In the genomic region with DNA sequence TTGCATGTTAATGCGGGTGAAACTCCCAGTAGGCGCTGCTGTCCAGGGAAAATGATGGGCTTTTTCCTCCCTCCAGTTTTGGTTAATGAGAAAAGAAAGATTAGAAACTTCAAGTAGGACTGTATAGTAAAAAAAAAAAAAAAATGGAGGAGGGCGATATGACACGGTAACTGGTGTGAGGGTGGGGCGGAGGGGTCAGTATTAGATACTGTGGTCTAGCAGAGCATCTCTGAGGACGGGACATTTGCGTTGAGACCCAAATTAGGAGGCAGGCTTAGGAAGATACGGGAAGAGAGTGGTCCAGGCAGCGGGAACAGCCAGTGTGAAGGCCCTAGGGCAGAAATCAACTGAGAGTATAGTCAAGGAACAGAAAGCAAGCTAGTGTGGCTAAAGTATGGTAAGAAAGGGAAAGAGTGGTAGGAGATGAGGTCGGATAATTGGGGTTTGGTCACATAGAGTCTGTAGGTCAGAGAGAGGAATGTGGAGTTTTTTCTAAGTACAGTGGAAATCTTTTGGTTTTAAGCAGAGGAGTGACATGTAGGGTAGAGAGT, we compare ENCODE assay signal across 1 cellular context.
TF ChIP-seq lines count a peak whose summit lies in the region.

No MANE protein-coding gene starts in this region.

TF ChIP-seq in GM12878, 131 proteins besides CTCF, POLR2A, EP300 and RAD21:
- TF ChIP-seq ZSCAN29 (IDR thresholded peaks at IDR 0.05) (no peak), CHD4 (IDR thresholded peaks at IDR 0.05) (no peak), ZZZ3 (IDR thresholded peaks at IDR 0.05; ENCODE audit: control insufficient read depth, insufficient read length, low read depth) (no peak), MTA2 (IDR thresholded peaks at IDR 0.05; ENCODE audit: low read depth) (no peak), GATAD2B (conservative IDR thresholded peaks at IDR 0.05; ENCODE audit: low read depth) (no peak), KDM1A (IDR thresholded peaks at IDR 0.05; ENCODE audit: borderline replicate concordance) (no peak), E2F8 (IDR thresholded peaks at IDR 0.05; ENCODE audit: low read depth, partially characterized antibody) (no peak), YY1 (IDR thresholded peaks at IDR 0.05; ENCODE audit: low read depth, low read length) (0 out of 2 replicates have a peak, but pooled peaks have one; percentile 14), NBN (IDR thresholded peaks at IDR 0.05) (0 out of 2 replicates have a peak, but pooled peaks have one; percentile 20)
- TF ChIP-seq, protein P1, sequence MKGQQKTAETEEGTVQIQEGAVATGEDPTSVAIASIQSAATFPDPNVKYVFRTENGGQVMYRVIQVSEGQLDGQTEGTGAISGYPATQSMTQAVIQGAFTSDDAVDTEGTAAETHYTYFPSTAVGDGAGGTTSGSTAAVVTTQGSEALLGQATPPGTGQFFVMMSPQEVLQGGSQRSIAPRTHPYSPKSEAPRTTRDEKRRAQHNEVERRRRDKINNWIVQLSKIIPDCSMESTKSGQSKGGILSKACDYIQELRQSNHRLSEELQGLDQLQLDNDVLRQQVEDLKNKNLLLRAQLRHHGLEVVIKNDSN (IDR thresholded peaks at IDR 0.05; ENCODE audit: borderline replicate concordance, extremely low read length, insufficient read depth, low read depth, low read length) = no peak
